Comparison of ENCODE assay signal across 30 cellular contexts in genomic region chr18:34938102-34938501, GRCh38.
"Had no signal": no experiment of that assay in that cellular context is flagged by ENCODE, and none has a peak within 500 bp of the region (broad histone marks: within the 10 kb centered on the region; RNA-seq: fewer than 3 reads in every experiment).

No MANE protein-coding gene starts in this region.

- H3K4me1 ChIP-seq: ascending aorta had no signal

- FAIRE-seq: bronchial epithelial cell, TTC549 had no signal

- H3K27me3 ChIP-seq: ascending aorta, cardiac muscle cell had no signal

- DNase-seq: activated B cell treated with CpG ODN at 0.5 μM for 24 hours; activated CD4-positive, alpha-beta memory T cell treated with anti-CD3 and anti-CD28 coated beads for 36 hours; activated CD4-positive, alpha-beta T cell treated with anti-CD3 and anti-CD28 coated beads for 4 hours; activated CD4-positive, alpha-beta T cell treated with anti-CD3 and anti-CD28 coated beads, Interleukin-2, amount 10 ng/mL, durations not matched to agents 24 days and 14 days; activated CD4-positive, alpha-beta T cell treated with anti-CD3 and anti-CD28 coated beads, Interleukin-2, amount 50 U/mL, for 1 hour; activated CD4-positive, alpha-beta T cell treated with anti-CD3 and anti-CD28 coated beads, Interleukin-2, amount 50 U/mL, for 4 hours; activated CD4-positive, CD25-positive, alpha-beta regulatory T cell treated with anti-CD3 and anti-CD28 coated beads, Interleukin-2, amount 50 U/mL, for 72 hours; activated CD8-positive, alpha-beta memory T cell treated with anti-CD3 and anti-CD28 coated beads, Interleukin-2, amount 50 U/mL, for 4 hours; activated CD8-positive, alpha-beta T cell treated with anti-CD3 and anti-CD28 coated beads for 36 hours; activated effector memory CD4-positive, alpha-beta T cell treated with Interleukin-2 at 50 U/mL for 16 hours; activated gamma-delta T cell; activated naive CD4-positive, alpha-beta T cell treated with anti-CD3 and anti-CD28 coated beads, Interleukin-2, amount 10 ng/mL, durations not matched to agents 7 days and 5 days; activated naive CD4-positive, alpha-beta T cell treated with Interleukin-2 at 50 U/mL for 16 hours; activated naive CD8-positive, alpha-beta T cell treated with anti-CD3 and anti-CD28 coated beads, Interleukin-2, amount 10 ng/mL, durations not matched to agents 7 days and 5 days; activated naive CD8-positive, alpha-beta T cell treated with anti-CD3 and anti-CD28 coated beads, Interleukin-2, amount 50 U/mL, for 24 hours; activated T-cell treated with anti-CD3 and anti-CD28 coated beads for 4 hours; activated T-cell treated with anti-CD3 and anti-CD28 coated beads, Interleukin-2, amount 50 U/mL, for 1 hour; activated T-cell treated with anti-CD3 and anti-CD28 coated beads, Interleukin-2, amount 50 U/mL, for 4 hours; amygdala; anterior cingulate cortex; caudate nucleus; cerebellar nuclear complex; T-cell; T-helper 17 cell; T-helper 9 cell had no signal

- H3K9me3 ChIP-seq: ascending aorta had no signal

- ATAC-seq: activated CD8-positive, alpha-beta T cell treated with anti-CD3 and anti-CD28 coated beads for 36 hours; activated naive CD8-positive, alpha-beta T cell treated with anti-CD3 and anti-CD28 coated beads, Interleukin-2, amount 50 U/mL, for 24 hours; activated T-cell treated with anti-CD3 and anti-CD28 coated beads, Interleukin-2, amount 50 U/mL, for 4 hours; T-cell; T-helper 17 cell had no signal

- H3K27ac ChIP-seq: ascending aorta, cardiac muscle cell, VCaP had no signal

- H3K4me3 ChIP-seq: ascending aorta, cardiac muscle cell had no signal

- H3K36me3 ChIP-seq: ascending aorta, cardiac muscle cell had no signal
